In genomic region chr11:66629356-66629755, GRCh38 we compare ENCODE assay signal across 24 cellular contexts. TPM values are rescaled to one million over a fixed set of nuclear protein-coding genes. Genes with fewer than 3 reads are reported as not detected.
A peak's percentile ranks its signal among the peaks of the same experiment; 100 is the strongest.
DNase-seq lines count a peak whose midpoint lies in the region; ATAC-seq, FAIRE-seq and TF ChIP-seq lines count a peak whose summit lies in the region.
"Had no signal": no experiment of that assay in that cellular context is flagged by ENCODE, and none has a peak within 500 bp of the region (broad histone marks: within the 10 kb centered on the region; RNA-seq: fewer than 3 reads in every experiment).

No MANE protein-coding gene starts in this region.

- no peak for TF ChIP-seq RAD21 in A549 (conservative IDR thresholded peaks at IDR 0.05 in 1 of 2, IDR thresholded peaks at IDR 0.05 in 1 of 2)

- no peak overlapping the region for H3K27ac ChIP-seq in A549
- no peak overlapping the region for H3K27ac ChIP-seq in body of pancreas
- H3K27ac ChIP-seq: BLaER1 treated with 17β-estradiol and CSF1 and Interleukin-3, amounts not matched to agents 10 nM and 100 nM; HL-60; PC-9; SJSA1 had no signal

- FAIRE-seq in A549 (lab: Jason Lieb, UNC), result no peak
- FAIRE-seq: G401.6, H54 had no signal

- ATAC-seq in activated T-cell treated with anti-CD3 and anti-CD28 coated beads, Interleukin-2, amount 50 U/mL, for 72 hours (replicated peaks in 1 of 2), result no peak
- ATAC-seq in activated T-cell treated with anti-CD3 and anti-CD28 coated beads, Interleukin-2, amount 50 U/mL, for 4 hours, result no peak
- ATAC-seq in A549 (no peak), T-helper 17 cell (no peak), body of pancreas (no peak)
- no peak for ATAC-seq in naive thymus-derived CD8-positive, alpha-beta T cell
- no peak for ATAC-seq in activated naive CD4-positive, alpha-beta T cell treated with anti-CD3 and anti-CD28 coated beads, Interleukin-2, amount 50 U/mL, for 72 hours
- ATAC-seq: Right ventricle myocardium inferior had no signal

- TF ChIP-seq CTCF in A549 (IDR thresholded peaks at IDR 0.05) (no peak), body of pancreas (IDR thresholded peaks at IDR 0.05) (no peak)

- no peak overlapping the region for H3K4me2 ChIP-seq in A549
- H3K4me2 ChIP-seq: BLaER1 treated with 17β-estradiol and CSF1 and Interleukin-3, amounts not matched to agents 10 nM and 100 nM; PC-9 had no signal

- POLR2A ChIA-PET in A549 (lab: Yijun Ruan, JAX), result interaction anchor here (1.4 to 2.3 kb wide), 2 partner anchors 9 to 12 kb away, joined by 6 to 8 read pairs; partner anchors contain the start of gene RBM4
- POLR2A ChIA-PET in naive thymus-derived CD8-positive, alpha-beta T cell (lab: Charles Lee), result interaction anchor here (0.8 to 1.3 kb wide), 4 partner anchors 12 to 18 kb away, joined by 3 to 4 read pairs (median 3); partner anchors contain the start of gene RBM14

- H3K36me3 ChIP-seq in body of pancreas (replicated peaks in 1 of 2; ENCODE audit: insufficient read depth in 1 of 2, low read depth in 2 of 2), result peaks cover 22 to 33% of the 10 kb centered on the region in 2 donors

- no peaks in the 10 kb centered on the region for H3K27me3 ChIP-seq in body of pancreas
- H3K27me3 ChIP-seq: BLaER1 treated with 17β-estradiol and CSF1 and Interleukin-3, amounts not matched to agents 10 nM and 100 nM; SJSA1 had no signal

- whole genome bisulfite sequencing in A549 (ENCODE audit: missing lambda C conversion rate), result 92% methylated on average over 2 of the region's 2 CpGs
- WGBS in body of pancreas, 2 donors, result 91% methylated on average over 2 of the region's 2 CpGs

- TF ChIP-seq POLR2A in A549 (IDR thresholded peaks at IDR 0.05; ENCODE audit: low read length) (no peak), body of pancreas (IDR thresholded peaks at IDR 0.05) (no peak)

- H3K4me3 ChIP-seq in A549 (no peak overlapping the region), body of pancreas (no peak overlapping the region)
- H3K4me3 ChIP-seq: BLaER1 treated with 17β-estradiol and CSF1 and Interleukin-3, amounts not matched to agents 10 nM and 100 nM; PC-9; SJSA1 had no signal

- peak overlapping the region; percentile 68 for H3K27ac Mint-ChIP-seq in activated T-cell treated with anti-CD3 and anti-CD28 coated beads, Interleukin-2, amount 50 U/mL, for 72 hours
- H3K27ac Mint-ChIP-seq in T-helper 17 cell, result peak overlapping the region; percentile 91
- peak overlapping the region in 7 of 10 donors; percentile 15 to 75 (median 50) for H3K27ac Mint-ChIP-seq in naive thymus-derived CD8-positive, alpha-beta T cell
- peak overlapping the region in 1 of 2 donors; percentile 47 for H3K27ac Mint-ChIP-seq in activated naive CD4-positive, alpha-beta T cell treated with anti-CD3 and anti-CD28 coated beads, Interleukin-2, amount 50 U/mL, for 72 hours

- peaks cover 27% of the 10 kb centered on the region for H3K4me1 Mint-ChIP-seq in activated T-cell treated with anti-CD3 and anti-CD28 coated beads, Interleukin-2, amount 50 U/mL, for 72 hours (ENCODE audit: low read depth)
- H3K4me1 Mint-ChIP-seq in activated T-cell treated with anti-CD3 and anti-CD28 coated beads, Interleukin-2, amount 50 U/mL, for 4 hours (ENCODE audit: low read depth), result peaks cover 43% of the 10 kb centered on the region
- peaks cover 40% of the 10 kb centered on the region for H3K4me1 Mint-ChIP-seq in T-helper 17 cell
- H3K4me1 Mint-ChIP-seq in naive thymus-derived CD8-positive, alpha-beta T cell, result peaks cover 27 to 71% (median 64%) of the 10 kb centered on the region in 4 donors

- no peaks in the 10 kb centered on the region for H3K9me3 Mint-ChIP-seq in activated T-cell treated with anti-CD3 and anti-CD28 coated beads, Interleukin-2, amount 50 U/mL, for 72 hours
- no peaks in the 10 kb centered on the region for H3K9me3 Mint-ChIP-seq in activated T-cell treated with anti-CD3 and anti-CD28 coated beads, Interleukin-2, amount 50 U/mL, for 4 hours
- no peaks in the 10 kb centered on the region for H3K9me3 Mint-ChIP-seq in naive thymus-derived CD8-positive, alpha-beta T cell
- no peaks in the 10 kb centered on the region for H3K9me3 Mint-ChIP-seq in activated naive CD4-positive, alpha-beta T cell treated with anti-CD3 and anti-CD28 coated beads, Interleukin-2, amount 50 U/mL, for 72 hours
- H3K9me3 Mint-ChIP-seq: CD4-positive, alpha-beta T cell had no signal

- intact Hi-C loops in body of pancreas (cut with DNase I), result no loop called here

- H3K36me3 Mint-ChIP-seq in activated T-cell treated with anti-CD3 and anti-CD28 coated beads, Interleukin-2, amount 50 U/mL, for 72 hours (ENCODE audit: insufficient read depth in 2 of 2), result peaks cover 19 to 52% of the 10 kb centered on the region in 2 donors
- H3K36me3 Mint-ChIP-seq in activated T-cell treated with anti-CD3 and anti-CD28 coated beads, Interleukin-2, amount 50 U/mL, for 4 hours (ENCODE audit: insufficient read depth), result peaks cover 38% of the 10 kb centered on the region
- peaks cover 13% of the 10 kb centered on the region for H3K36me3 Mint-ChIP-seq in T-helper 17 cell (ENCODE audit: low read depth)
- peaks cover 0 to 78% (median 9%) of the 10 kb centered on the region in 3 donors for H3K36me3 Mint-ChIP-seq in naive thymus-derived CD8-positive, alpha-beta T cell
- peaks cover 34 to 51% of the 10 kb centered on the region in 2 donors for H3K36me3 Mint-ChIP-seq in activated naive CD4-positive, alpha-beta T cell treated with anti-CD3 and anti-CD28 coated beads, Interleukin-2, amount 50 U/mL, for 72 hours

- CTCF ChIA-PET in A549 (lab: Yijun Ruan, JAX), result interaction anchor here (1.1 to 2.5 kb wide), 2 partner anchors 9 to 12 kb away, joined by 4 to 7 read pairs; partner anchors contain the start of genes RBM14 and RBM4

- H3K9me3 ChIP-seq in A549, result no peaks in the 10 kb centered on the region
- H3K9me3 ChIP-seq in T-helper 17 cell (ENCODE audit: control insufficient read depth, low read length, poor library complexity, severe bottlenecking), result no peaks in the 10 kb centered on the region
- no peaks in the 10 kb centered on the region for H3K9me3 ChIP-seq in body of pancreas
- H3K9me3 ChIP-seq: BLaER1 treated with 17β-estradiol and CSF1 and Interleukin-3, amounts not matched to agents 10 nM and 100 nM; SJSA1 had no signal

- no peak for DNase-seq in activated T-cell treated with anti-CD3 and anti-CD28 coated beads, Interleukin-2, amount 50 U/mL, for 72 hours
- no peak for DNase-seq in activated T-cell treated with anti-CD3 and anti-CD28 coated beads, Interleukin-2, amount 50 U/mL, for 4 hours
- DNase-seq in A549 (ENCODE audit: low read depth in 1 of 2, low spot score in 1 of 2), result no peak
- DNase-seq in T-helper 17 cell, result no peak
- no peak for DNase-seq in naive thymus-derived CD8-positive, alpha-beta T cell
- no peak for DNase-seq in NCI-H774 (lab: John Stamatoyannopoulos, UW)
- no peak for DNase-seq in body of pancreas
- no peak for DNase-seq in activated naive CD4-positive, alpha-beta T cell treated with anti-CD3 and anti-CD28 coated beads, Interleukin-2, amount 50 U/mL, for 72 hours (ENCODE audit: low spot score in 2 of 2)
- DNase-seq: CD4-positive, alpha-beta T cell; COR-L47; Kasumi-1; MV-4-11; NCI-H1105; NCI-H1436 treated with DMSO at 0.1 percent for 48 hours; NCI-H187 treated with DMSO at 0.1 percent for 48 hours; NCI-H446 treated with DMSO at 0.1 percent for 48 hours; NCI-H526; PC-9 had no signal

- no peaks in the 10 kb centered on the region for H3K27me3 Mint-ChIP-seq in activated T-cell treated with anti-CD3 and anti-CD28 coated beads, Interleukin-2, amount 50 U/mL, for 72 hours (ENCODE audit: low read depth)
- H3K27me3 Mint-ChIP-seq in activated T-cell treated with anti-CD3 and anti-CD28 coated beads, Interleukin-2, amount 50 U/mL, for 4 hours (ENCODE audit: low read depth), result no peaks in the 10 kb centered on the region
- no peaks in the 10 kb centered on the region for H3K27me3 Mint-ChIP-seq in T-helper 17 cell
- no peaks in the 10 kb centered on the region for H3K27me3 Mint-ChIP-seq in naive thymus-derived CD8-positive, alpha-beta T cell
- H3K27me3 Mint-ChIP-seq: CD4-positive, alpha-beta T cell had no signal

- no peaks in the 10 kb centered on the region for H3K4me1 ChIP-seq in A549
- H3K4me1 ChIP-seq in body of pancreas, result peaks cover 6% of the 10 kb centered on the region
- H3K4me1 ChIP-seq: SJSA1 had no signal

- no peak overlapping the region for H3K4me3 Mint-ChIP-seq in activated T-cell treated with anti-CD3 and anti-CD28 coated beads, Interleukin-2, amount 50 U/mL, for 72 hours
- H3K4me3 Mint-ChIP-seq in activated T-cell treated with anti-CD3 and anti-CD28 coated beads, Interleukin-2, amount 50 U/mL, for 4 hours, result no peak overlapping the region
- H3K4me3 Mint-ChIP-seq in T-helper 17 cell, result no peak overlapping the region
- no peak overlapping the region for H3K4me3 Mint-ChIP-seq in naive thymus-derived CD8-positive, alpha-beta T cell
- H3K4me3 Mint-ChIP-seq: CD4-positive, alpha-beta T cell had no signal

- TF ChIP-seq EP300 in A549 (IDR thresholded peaks at IDR 0.05), result no peak

RNA-seq across cellular contexts. Expression of gene RBM4, which starts 9.1 kb away (rescaled TPM):
- 100 to 1,000 TPM; 116 to 135 TPM for total RNA-seq in activated T-cell treated with anti-CD3 and anti-CD28 coated beads, Interleukin-2, amount 50 U/mL, for 72 hours
- 100 to 1,000 TPM; 135 to 150 (median 138) TPM for total RNA-seq in activated T-cell treated with anti-CD3 and anti-CD28 coated beads, Interleukin-2, amount 50 U/mL, for 4 hours
- polyA plus RNA-seq in A549 (2011; rRNA removed) (190 and 264 TPM in 2 replicates), A549 (2017; fragmentation: RNase III; extraction: RNeasy Plus Mini Kit Qiagen cat#74134 plus additional on column Dnase treatment) (164 to 171 TPM (median 168 TPM) in 3 replicates)
- 185 and 196 TPM in 2 replicates for polyA plus RNA-seq in A549 (2012; cell fraction: cytosol; rRNA removed)
- 198 and 233 TPM in 2 replicates for polyA plus RNA-seq in A549 (2012; cell fraction: nucleus; rRNA removed)
- 131 and 144 TPM in 2 replicates for polyA minus RNA-seq in A549 (2011; rRNA and poly(A)+ RNA removed)
- total RNA-seq in T-helper 17 cell (100 to 1,000 TPM; 205 to 261 TPM), body of pancreas (10 to 100 TPM; 44.2 to 71.1 TPM)
- 100 to 1,000 TPM; 213 to 232 TPM for total RNA-seq in naive thymus-derived CD8-positive, alpha-beta T cell
- polyA plus RNA-seq in naive thymus-derived CD8-positive, alpha-beta T cell, result 100 to 1,000 TPM; 250 to 283 (median 262) TPM
- total RNA-seq in activated naive CD4-positive, alpha-beta T cell treated with anti-CD3 and anti-CD28 coated beads, Interleukin-2, amount 50 U/mL, for 72 hours, result 100 to 1,000 TPM in 1 of 2 donors, 10 to 100 TPM in 1; 87.0 to 132 TPM

RNA-seq across cellular contexts. Expression of gene RBM14, which starts 12.9 kb away (rescaled TPM):
- 10 to 100 TPM; 85.6 to 97.3 TPM for total RNA-seq in activated T-cell treated with anti-CD3 and anti-CD28 coated beads, Interleukin-2, amount 50 U/mL, for 72 hours
- total RNA-seq in activated T-cell treated with anti-CD3 and anti-CD28 coated beads, Interleukin-2, amount 50 U/mL, for 4 hours, result 100 to 1,000 TPM; 201 to 223 (median 206) TPM
- 33.0 and 38.0 TPM in 2 replicates for polyA plus RNA-seq in A549 (2011; rRNA removed)
- 32.6 and 51.6 TPM in 2 replicates for polyA plus RNA-seq in A549 (2012; cell fraction: cytosol; rRNA removed)
- 132 and 133 TPM in 2 replicates for polyA plus RNA-seq in A549 (2012; cell fraction: nucleus; rRNA removed)
- 99.7 to 103 TPM (median 102 TPM) in 3 replicates for polyA plus RNA-seq in A549 (2017; fragmentation: RNase III; extraction: RNeasy Plus Mini Kit Qiagen cat#74134 plus additional on column Dnase treatment)
- 32.9 and 45.6 TPM in 2 replicates for polyA minus RNA-seq in A549 (2011; rRNA and poly(A)+ RNA removed)
- total RNA-seq in T-helper 17 cell, result 100 to 1,000 TPM; 286 to 398 TPM
- 100 to 1,000 TPM; 182 to 194 TPM for total RNA-seq in naive thymus-derived CD8-positive, alpha-beta T cell
- 10 to 100 TPM; 70.2 to 91.8 (median 83.3) TPM for polyA plus RNA-seq in naive thymus-derived CD8-positive, alpha-beta T cell
- 10 to 100 TPM; 29.8 to 37.6 TPM for total RNA-seq in body of pancreas
- 100 to 1,000 TPM; 147 to 182 TPM for total RNA-seq in activated naive CD4-positive, alpha-beta T cell treated with anti-CD3 and anti-CD28 coated beads, Interleukin-2, amount 50 U/mL, for 72 hours

RNA-seq across cellular contexts. Expression of gene CCS, which starts 36.4 kb away (rescaled TPM):
- 10 to 100 TPM; 35.1 to 38.5 TPM for total RNA-seq in activated T-cell treated with anti-CD3 and anti-CD28 coated beads, Interleukin-2, amount 50 U/mL, for 72 hours
- total RNA-seq in activated T-cell treated with anti-CD3 and anti-CD28 coated beads, Interleukin-2, amount 50 U/mL, for 4 hours, result 10 to 100 TPM; 24.5 to 25.3 (median 25.1) TPM
- polyA plus RNA-seq in A549 (2011; rRNA removed) (17.2 and 18.3 TPM in 2 replicates), A549 (2017; fragmentation: RNase III; extraction: RNeasy Plus Mini Kit Qiagen cat#74134 plus additional on column Dnase treatment) (40.3 to 48.2 TPM (median 46.5 TPM) in 3 replicates)
- 41.4 and 42.6 TPM in 2 replicates for polyA plus RNA-seq in A549 (2012; cell fraction: cytosol; rRNA removed)
- polyA plus RNA-seq in A549 (2012; cell fraction: nucleus; rRNA removed), result 87.4 and 92.4 TPM in 2 replicates
- polyA minus RNA-seq in A549 (2011; rRNA and poly(A)+ RNA removed), result 24.2 and 25.3 TPM in 2 replicates
- total RNA-seq in T-helper 17 cell (10 to 100 TPM; 23.1 to 23.4 TPM), body of pancreas (10 to 100 TPM; 26.5 to 33.9 TPM)
- 10 to 100 TPM; 57.2 to 59.1 TPM for total RNA-seq in naive thymus-derived CD8-positive, alpha-beta T cell
- polyA plus RNA-seq in naive thymus-derived CD8-positive, alpha-beta T cell, result 10 to 100 TPM; 39.2 to 53.4 (median 46.6) TPM
- total RNA-seq in activated naive CD4-positive, alpha-beta T cell treated with anti-CD3 and anti-CD28 coated beads, Interleukin-2, amount 50 U/mL, for 72 hours, result 10 to 100 TPM; 23.2 to 33.0 TPM

RNA-seq across cellular contexts. Expression of gene CCDC87, which starts 36.5 kb away (rescaled TPM):
- under 1 TPM; 0.10 to 0.21 TPM for total RNA-seq in activated T-cell treated with anti-CD3 and anti-CD28 coated beads, Interleukin-2, amount 50 U/mL, for 72 hours
- under 1 TPM; 0.08 to 0.16 (median 0.13) TPM for total RNA-seq in activated T-cell treated with anti-CD3 and anti-CD28 coated beads, Interleukin-2, amount 50 U/mL, for 4 hours
- 0.47 and 0.54 TPM in 2 replicates for polyA plus RNA-seq in A549 (2011; rRNA removed)
- polyA plus RNA-seq in A549 (2012; cell fraction: cytosol; rRNA removed), result 0.14 and 0.19 TPM in 2 replicates
- 0.22 and 0.31 TPM in 2 replicates for polyA plus RNA-seq in A549 (2012; cell fraction: nucleus; rRNA removed)
- 0.56 to 0.68 TPM (median 0.65 TPM) in 3 replicates for polyA plus RNA-seq in A549 (2017; fragmentation: RNase III; extraction: RNeasy Plus Mini Kit Qiagen cat#74134 plus additional on column Dnase treatment)
- 0.21 and 0.39 TPM in 2 replicates for polyA minus RNA-seq in A549 (2011; rRNA and poly(A)+ RNA removed)
- total RNA-seq in T-helper 17 cell, result 1 to 10 TPM in 1 of 2 donors, under 1 TPM in 1; 0.63 to 2.3 TPM
- under 1 TPM in 1 of 2 experiments, not detected in 1; 0.16 TPM for total RNA-seq in naive thymus-derived CD8-positive, alpha-beta T cell
- not detected for polyA plus RNA-seq in naive thymus-derived CD8-positive, alpha-beta T cell
- total RNA-seq in body of pancreas, result under 1 TPM in 1 of 2 donors, not detected in 1; under 0.01 TPM
- under 1 TPM; 0.19 to 0.50 TPM for total RNA-seq in activated naive CD4-positive, alpha-beta T cell treated with anti-CD3 and anti-CD28 coated beads, Interleukin-2, amount 50 U/mL, for 72 hours

RNA-seq across cellular contexts. Expression of gene RBM4B, which starts 48.3 kb away (rescaled TPM):
- total RNA-seq in activated T-cell treated with anti-CD3 and anti-CD28 coated beads, Interleukin-2, amount 50 U/mL, for 72 hours, result 10 to 100 TPM; 12.5 to 18.4 TPM
- 10 to 100 TPM in 2 of 3 donors, 1 to 10 TPM in 1; 9.0 to 14.9 (median 12.5) TPM for total RNA-seq in activated T-cell treated with anti-CD3 and anti-CD28 coated beads, Interleukin-2, amount 50 U/mL, for 4 hours
- 30.1 and 32.7 TPM in 2 replicates for polyA plus RNA-seq in A549 (2011; rRNA removed)
- polyA plus RNA-seq in A549 (2012; cell fraction: cytosol; rRNA removed), result 21.0 and 26.5 TPM in 2 replicates
- polyA plus RNA-seq in A549 (2012; cell fraction: nucleus; rRNA removed), result 20.2 and 27.4 TPM in 2 replicates
- 24.6 to 31.0 TPM (median 28.0 TPM) in 3 replicates for polyA plus RNA-seq in A549 (2017; fragmentation: RNase III; extraction: RNeasy Plus Mini Kit Qiagen cat#74134 plus additional on column Dnase treatment)
- polyA minus RNA-seq in A549 (2011; rRNA and poly(A)+ RNA removed), result 20.2 and 24.9 TPM in 2 replicates
- 1 to 10 TPM; 7.3 to 9.9 TPM for total RNA-seq in T-helper 17 cell
- total RNA-seq in naive thymus-derived CD8-positive, alpha-beta T cell, result 10 to 100 TPM; 25.1 to 26.0 TPM
- 10 to 100 TPM in 2 of 3 donors, 1 to 10 TPM in 1; 7.7 to 12.3 (median 10.8) TPM for polyA plus RNA-seq in naive thymus-derived CD8-positive, alpha-beta T cell
- 10 to 100 TPM; 13.2 to 22.6 TPM for total RNA-seq in body of pancreas
- total RNA-seq in activated naive CD4-positive, alpha-beta T cell treated with anti-CD3 and anti-CD28 coated beads, Interleukin-2, amount 50 U/mL, for 72 hours, result 10 to 100 TPM; 15.2 to 19.8 TPM
